In the genomic region with DNA sequence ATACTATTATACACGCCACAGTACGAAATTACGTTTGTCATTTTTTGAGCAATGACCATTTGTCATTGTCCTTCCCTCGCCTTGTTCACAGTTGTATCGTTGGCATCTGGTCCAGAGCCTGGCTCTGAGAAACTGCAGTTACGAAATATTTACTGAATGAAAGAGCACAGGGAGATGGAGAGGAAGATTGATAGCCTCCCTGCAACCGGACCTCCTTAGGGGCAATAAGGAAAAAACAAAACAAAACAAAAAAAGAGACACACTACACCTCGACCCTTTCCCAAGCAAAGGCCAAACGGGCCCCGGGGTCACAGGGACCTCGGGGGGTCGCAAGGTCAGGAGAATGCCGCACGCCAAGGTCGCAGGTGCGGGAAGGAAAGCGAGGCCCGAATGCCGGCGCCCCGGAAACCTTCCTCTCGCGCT, we compare ENCODE assay signal across 8 cellular contexts. TPM values are rescaled to one million over a fixed set of nuclear protein-coding genes. Genes with fewer than 3 reads are reported as not detected.
DNase-seq lines count a peak whose midpoint lies in the region; ATAC-seq, FAIRE-seq and TF ChIP-seq lines count a peak whose summit lies in the region.

No MANE protein-coding gene starts in this region.

- peak overlapping the region; percentile 86 for H3K4me3 ChIP-seq in OCI-LY1 (ENCODE audit: low read depth, low read length, poor library complexity, severe bottlenecking)
- H3K4me3 ChIP-seq in H1 (ENCODE audit: extremely low read depth in 1 of 4, insufficient read depth in 2 of 4, low read depth in 3 of 4, low read length in 4 of 4) = peak overlapping the region; percentile 64 to 90 (median 89)
- H3K4me3 ChIP-seq in mucosa of descending colon = peak overlapping the region; percentile 71

- H3K79me1 ChIP-seq in H1 (ENCODE audit: low read depth, low read length) = peaks cover 2% of the 10 kb centered on the region; the same call in 1 of the 2 replicates

- TF ChIP-seq POLR2A in H1 (IDR thresholded peaks at IDR 0.05; ENCODE audit: control extremely low read depth in 1 of 2, low read depth in 2 of 2, low read length in 2 of 2) = no peak

- H3K4ac ChIP-seq in H1 (replicated peaks; ENCODE audit: insufficient read length, low read depth, low read length) = no peak overlapping the region

- DNase-seq in H1 (ENCODE audit: low read depth in 1 of 2, low spot score in 2 of 2) = no peak
- DNase-seq in mucosa of descending colon = peak in 1 of 3 donors; percentile 20
- no peak for DNase-seq in NCI-H82 (lab: John Stamatoyannopoulos, UW)
- DNase-seq in NCI-H2029 (lab: John Stamatoyannopoulos, UW) = no peak

- H2BK5ac ChIP-seq in H1 (ENCODE audit: low read depth, low read length) = no peak overlapping the region

- H3K79me2 ChIP-seq in OCI-LY1 (ENCODE audit: insufficient read depth, low read length) (peaks cover 34% of the 10 kb centered on the region), H1 (ENCODE audit: control insufficient read depth in 1 of 2, insufficient read depth in 2 of 2, low read length in 2 of 2) (peaks cover 4 to 49% of the 10 kb centered on the region in 2 experiments)

- H2AFZ ChIP-seq in OCI-LY1 (ENCODE audit: low read length) (no peak overlapping the region), H1 (ENCODE audit: low read length) (no peak overlapping the region)

- TF ChIP-seq RAD21 in H1 (IDR thresholded peaks at IDR 0.05 in 1 of 2, conservative IDR thresholded peaks at IDR 0.05 in 1 of 2; ENCODE audit: low read depth in 2 of 2, low read length in 2 of 2) = no peak

- H3K27ac ChIP-seq in OCI-LY1 (ENCODE audit: low read depth, low read length, poor library complexity, severe bottlenecking) (peak overlapping the region; percentile 6), H1 (ENCODE audit: low read depth, low read length) (no peak overlapping the region)

- H3K36me3 ChIP-seq in ES-I3 (ENCODE audit: insufficient read depth, low read length) = no peaks in the 10 kb centered on the region
- H3K36me3 ChIP-seq in OCI-LY1 (ENCODE audit: insufficient read depth, low read length) = no peaks in the 10 kb centered on the region; the same call in 1 of the 2 replicates
- peaks cover 0 to 16% (median 0%) of the 10 kb centered on the region in 4 experiments; a peak in 1 of 8 replicates for H3K36me3 ChIP-seq in H1 (ENCODE audit: control insufficient read depth in 2 of 4, insufficient read depth in 4 of 4, low read length in 3 of 4)
- H3K36me3 ChIP-seq in mucosa of descending colon (ENCODE audit: low read depth) = no peaks in the 10 kb centered on the region

- H2BK20ac ChIP-seq in H1 (ENCODE audit: low read length) = no peak overlapping the region

- H3K23ac ChIP-seq in H1 (ENCODE audit: insufficient read length) = no peak overlapping the region

- H3K4me2 ChIP-seq in OCI-LY1 (ENCODE audit: low read length) = peak overlapping the region; percentile 77
- H3K4me2 ChIP-seq in H1 (ENCODE audit: insufficient read depth in 1 of 2, low read depth in 2 of 2, low read length in 2 of 2) = peak overlapping the region; percentile 90 to 99

- ATAC-seq in mucosa of descending colon (peak; percentile 23), GM18907 (IDR thresholded peaks at IDR 0.05; ENCODE audit: unreplicated experiment) (no peak), GM21390 (IDR thresholded peaks at IDR 0.05; ENCODE audit: unreplicated experiment) (no peak)

- no peak for FAIRE-seq in H1 (lab: Jason Lieb, UNC)

- H3F3A ChIP-seq in OCI-LY1 (ENCODE audit: insufficient read depth, low read length) = no peaks in the 10 kb centered on the region

- no peak overlapping the region for H4K5ac ChIP-seq in H1 (ENCODE audit: insufficient read length, low read depth, low read length)

- CTCF ChIA-PET in H1 (lab: Charles Lee; ENCODE audit: partially characterized antibody) = interaction anchor here (0.7 to 2.4 kb wide), 5 partner anchors 16 to 73 kb away, joined by 3 to 10 read pairs (median 6); partner anchors contain the start of gene SLC38A7

- peak overlapping the region; percentile 97 for H3K9ac ChIP-seq in ES-I3 (ENCODE audit: low read depth, low read length)
- H3K9ac ChIP-seq in OCI-LY1 (ENCODE audit: low read length) = peak overlapping the region; percentile 86
- peak overlapping the region; percentile 69 to 84 (median 81) for H3K9ac ChIP-seq in H1 (replicated peaks in 1 of 4; ENCODE audit: extremely low read depth in 1 of 4, low read depth in 3 of 4, low read length in 3 of 4)

- no peak overlapping the region for H2BK12ac ChIP-seq in H1 (ENCODE audit: low read depth, low read length)

- TF ChIP-seq CTCF in OCI-LY1 (IDR thresholded peaks at IDR 0.05; ENCODE audit: low read length) = no peak
- TF ChIP-seq CTCF in H1 (IDR thresholded peaks at IDR 0.05; ENCODE audit: control extremely low read depth in 1 of 3, insufficient read depth in 1 of 3, low read depth in 1 of 3, low read length in 3 of 3) = no peak
- no peak for TF ChIP-seq CTCF in mucosa of descending colon (IDR thresholded peaks at IDR 0.05)

- H2BK15ac ChIP-seq in H1 (ENCODE audit: low read length) = no peak overlapping the region

- peaks cover 6% of the 10 kb centered on the region for H3K23me2 ChIP-seq in H1 (ENCODE audit: low read depth, low read length)

- no peak overlapping the region for H3K18ac ChIP-seq in H1 (ENCODE audit: extremely low read depth, low read length)

- H4K91ac ChIP-seq in H1 (replicated peaks; ENCODE audit: insufficient read length, low read length) = no peak overlapping the region

- H3K9me3 ChIP-seq in ES-I3 (ENCODE audit: control insufficient read depth, insufficient read depth, low read length) = no peaks in the 10 kb centered on the region
- H3K9me3 ChIP-seq in OCI-LY1 (ENCODE audit: low read length) = no peaks in the 10 kb centered on the region
- H3K9me3 ChIP-seq in H1 (ENCODE audit: insufficient read depth in 2 of 2, low read depth in 1 of 2, low read length in 1 of 2) = no peaks in the 10 kb centered on the region
- no peaks in the 10 kb centered on the region for H3K9me3 ChIP-seq in mucosa of descending colon

- intact Hi-C loops in mucosa of descending colon (cut with DNase I, micrococcal nuclease) = no loop called here

- peak overlapping the region; percentile 96; the same call in 1 of the 2 replicates for H4K8ac ChIP-seq in H1 (ENCODE audit: extremely low read depth, insufficient read depth, low read length)

- WGBS in H1 (ENCODE audit: extremely low coverage in 1 of 2, insufficient coverage in 1 of 2, insufficient read length in 1 of 2, insufficient replicate concordance in 2 of 2, low coverage in 1 of 2, low lambda C conversion rate in 2 of 2, missing lambda C conversion rate in 1 of 2), 2 experiments = 7% methylated on average over 20 of the region's 23 CpGs; no CpG with 5 or more reads in 1 of the 2 experiments

- no peak overlapping the region for H2AK5ac ChIP-seq in H1 (ENCODE audit: low read depth, low read length)

- no peak for TF ChIP-seq EP300 in H1 (IDR thresholded peaks at IDR 0.05; ENCODE audit: borderline replicate concordance in 1 of 2, low read depth in 2 of 2, low read length in 2 of 2)

- no peaks in the 10 kb centered on the region for H3K9me2 ChIP-seq in OCI-LY1 (ENCODE audit: low read depth, low read length)

- no peak overlapping the region for H2BK120ac ChIP-seq in H1 (replicated peaks; ENCODE audit: low read depth, low read length)

- no peaks in the 10 kb centered on the region for H3K27me3 ChIP-seq in OCI-LY1 (ENCODE audit: insufficient read depth, low read length)
- no peaks in the 10 kb centered on the region for H3K27me3 ChIP-seq in H1 (replicated peaks in 1 of 4; ENCODE audit: control insufficient read depth in 3 of 4, extremely low read depth in 1 of 4, insufficient read depth in 3 of 4, low read length in 3 of 4)

- H4K20me1 ChIP-seq in OCI-LY1 (ENCODE audit: insufficient read depth, low read length) (no peaks in the 10 kb centered on the region), H1 (replicated peaks in 1 of 2; ENCODE audit: control insufficient read depth in 1 of 2, insufficient read depth in 2 of 2, low read length in 2 of 2) (peaks cover 5% of the 10 kb centered on the region in 2 experiments)

- H3K4me1 ChIP-seq in ES-I3 (ENCODE audit: insufficient read depth, low read length) (peaks cover 9% of the 10 kb centered on the region), OCI-LY1 (ENCODE audit: insufficient read depth, low read length, severe bottlenecking) (peaks cover 57% of the 10 kb centered on the region), H1 (replicated peaks in 1 of 4; ENCODE audit: control insufficient read depth in 3 of 4, insufficient read depth in 4 of 4, low read length in 3 of 4) (peaks cover 0 to 8% (median 2%) of the 10 kb centered on the region in 4 experiments; a peak in 3 of 7 replicates), mucosa of descending colon (ENCODE audit: low read depth) (peaks cover 17% of the 10 kb centered on the region)

- H3K14ac ChIP-seq in H1 (ENCODE audit: insufficient read length) = no peak overlapping the region

- POLR2A ChIA-PET in H1 (lab: Charles Lee; ENCODE audit: partially characterized antibody) = interaction anchor here (0.7 to 1.4 kb wide), 3 partner anchors 10 to 143 kb away, joined by 3 to 4 read pairs (median 3); no protein-coding TSS in a partner anchor

- H3K56ac ChIP-seq in H1 (replicated peaks; ENCODE audit: insufficient read length, low read depth, low read length) = peak overlapping the region; percentile 1

RNA-seq across cellular contexts. Expression of gene GOT2, which starts 0.9 kb away (rescaled TPM):
- 218 and 223 TPM in 2 replicates for total RNA-seq in H1 (2021; fragmentation: NEBNext Ultra II Directional; extraction: Animal tissue kit (Norgen Biotek cat#: 25700))
- 62.9 and 69.2 TPM in 2 replicates for polyA plus RNA-seq in H1 (2011; rRNA removed)
- 71.8 TPM for polyA plus RNA-seq in H1 (2011; cell fraction: cytosol; rRNA removed)
- 75.4 TPM for polyA plus RNA-seq in H1 (2011; cell fraction: nucleus; rRNA removed)
- 163 to 178 TPM (median 171 TPM) in 4 replicates for polyA plus RNA-seq in H1 (2012, experiment 1 of 2)
- polyA plus RNA-seq in H1 (2012, experiment 2 of 2) = 179 TPM
- 135 TPM for polyA plus RNA-seq in H1 (2013, experiment 1 of 2)
- 128 TPM for polyA plus RNA-seq in H1 (2013, experiment 2 of 2)
- polyA minus RNA-seq in H1 (2011; rRNA and poly(A)+ RNA removed) = 95.2 and 112 TPM in 2 replicates
- 169 TPM for polyA minus RNA-seq in H1 (2011; cell fraction: cytosol; rRNA and poly(A)+ RNA removed)
- polyA minus RNA-seq in H1 (2011; cell fraction: nucleus; rRNA and poly(A)+ RNA removed) = 60.1 TPM
- total RNA-seq in mucosa of descending colon = 100 to 1,000 TPM in 2 of 3 donors, 10 to 100 TPM in 1; 95.0 to 120 (median 116) TPM

RNA-seq across cellular contexts. Expression of gene SLC38A7, which starts 48.7 kb away (rescaled TPM):
- total RNA-seq in H1 (2021; fragmentation: NEBNext Ultra II Directional; extraction: Animal tissue kit (Norgen Biotek cat#: 25700)) = 26.7 and 29.6 TPM in 2 replicates
- polyA plus RNA-seq in H1 (2011; rRNA removed) = 25.4 and 28.0 TPM in 2 replicates
- polyA plus RNA-seq in H1 (2011; cell fraction: cytosol; rRNA removed) = 17.5 TPM
- polyA plus RNA-seq in H1 (2011; cell fraction: nucleus; rRNA removed) = 30.4 TPM
- polyA plus RNA-seq in H1 (2012, experiment 1 of 2) = 24.0 to 27.8 TPM (median 27.0 TPM) in 4 replicates
- 24.8 TPM for polyA plus RNA-seq in H1 (2012, experiment 2 of 2)
- polyA plus RNA-seq in H1 (2013, experiment 1 of 2) = 26.2 TPM
- polyA plus RNA-seq in H1 (2013, experiment 2 of 2) = 27.8 TPM
- 39.4 and 49.0 TPM in 2 replicates for polyA minus RNA-seq in H1 (2011; rRNA and poly(A)+ RNA removed)
- polyA minus RNA-seq in H1 (2011; cell fraction: cytosol; rRNA and poly(A)+ RNA removed) = 21.8 TPM
- polyA minus RNA-seq in H1 (2011; cell fraction: nucleus; rRNA and poly(A)+ RNA removed) = 37.0 TPM
- 10 to 100 TPM in 2 of 3 donors, 1 to 10 TPM in 1; 9.4 to 21.9 (median 14.9) TPM for total RNA-seq in mucosa of descending colon
